12 cellular contexts compared by ENCODE assay signal in the genomic region with DNA sequence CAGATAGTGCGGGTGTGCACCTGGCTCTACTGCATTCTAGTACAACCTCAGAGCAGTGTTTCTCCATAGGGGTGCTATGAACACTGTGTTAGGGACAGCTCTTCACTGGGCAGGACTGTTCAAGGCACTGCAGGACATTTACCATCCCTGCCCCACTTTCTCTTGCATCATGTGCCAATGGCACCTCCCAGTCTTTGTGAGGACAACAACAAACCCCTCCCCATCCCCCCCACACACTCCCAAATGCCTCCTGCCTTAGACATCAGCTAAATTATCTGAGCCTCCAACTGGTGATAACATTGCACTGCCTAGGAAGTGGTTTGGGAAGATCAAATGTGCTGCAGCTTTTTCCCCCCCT.
DNase-seq lines count a peak whose midpoint lies in the region; ATAC-seq and TF ChIP-seq lines count a peak whose summit lies in the region.
"Had no signal": no experiment of that assay in that cellular context is flagged by ENCODE, and none has a peak within 500 bp of the region (broad histone marks: within the 10 kb centered on the region; RNA-seq: fewer than 3 reads in every experiment).

No MANE protein-coding gene starts in this region.

- peaks cover 51% of the 10 kb centered on the region for H3K4me1 Mint-ChIP-seq in endodermal cell
- H3K4me1 Mint-ChIP-seq in stimulated activated naive CD8-positive, alpha-beta T cell treated with anti-CD3 and anti-CD28 coated beads, Interleukin-15, amount 100 ng/mL, for 72 hours, result peaks cover 90% of the 10 kb centered on the region

- WGBS in endodermal cell (ENCODE audit: insufficient coverage in 1 of 2, insufficient read length in 1 of 2), 2 experiments, result 86 to 100% methylated on average over 1 of the region's 1 CpG

- H3K4me3 ChIP-seq in endodermal cell (ENCODE audit: low read length), result no peak overlapping the region
- H3K4me3 ChIP-seq: adrenal gland had no signal

- H3K4me1 ChIP-seq in endodermal cell (ENCODE audit: control insufficient read depth, insufficient read depth, low read length), result peaks cover 35% of the 10 kb centered on the region

- no peaks in the 10 kb centered on the region for H3K36me3 ChIP-seq in endodermal cell (ENCODE audit: control insufficient read depth, insufficient read depth, low read length)
- H3K36me3 ChIP-seq: adrenal gland had no signal

- ATAC-seq in Right ventricle myocardium inferior, result peak; percentile 23
- peak; percentile 40 for ATAC-seq in stimulated activated naive CD8-positive, alpha-beta T cell treated with anti-CD3 and anti-CD28 coated beads, Interleukin-15, amount 100 ng/mL, for 72 hours

- peak overlapping the region; percentile 5 for H3K27ac ChIP-seq in endodermal cell (ENCODE audit: low read depth, low read length)
- H3K27ac ChIP-seq: adrenal gland had no signal

- TF ChIP-seq CTCF in endodermal cell (conservative IDR thresholded peaks at IDR 0.05), result no peak

- peaks cover 3% of the 10 kb centered on the region for H3K36me3 Mint-ChIP-seq in endodermal cell (ENCODE audit: low read depth)

- no peaks in the 10 kb centered on the region for H3K27me3 ChIP-seq in endodermal cell (ENCODE audit: control insufficient read depth, insufficient read depth, low read length, poor library complexity, severe bottlenecking)
- H3K27me3 ChIP-seq: adrenal gland had no signal

- DNase-seq in Right ventricle myocardium inferior (ENCODE audit: missing footprints), result no peak
- no peak for DNase-seq in cardiac septum (ENCODE audit: low spot score)
- DNase-seq in LHCN-M2 (ENCODE audit: low read depth), result peak; percentile 38
- DNase-seq in endodermal cell, result no peak
- no peak for DNase-seq in stimulated activated naive CD8-positive, alpha-beta T cell treated with anti-CD3 and anti-CD28 coated beads, Interleukin-15, amount 100 ng/mL, for 72 hours
- DNase-seq in hepatic stellate cell (ENCODE audit: low spot score), result no peak
- no peak for DNase-seq in pons (ENCODE audit: low spot score)
- no peak for DNase-seq in stimulated activated CD4-positive, alpha-beta T cell treated with anti-CD3 and anti-CD28 coated beads, Interleukin-1b, Interleukin-23, amount 100 ng/mL, for 48 hours
- DNase-seq: NCI-H510A, T1000 had no signal

- H3K9me3 ChIP-seq in endodermal cell (ENCODE audit: control insufficient read depth, low read length), result no peaks in the 10 kb centered on the region
- H3K9me3 ChIP-seq: adrenal gland had no signal

- H3K9ac ChIP-seq in endodermal cell (ENCODE audit: extremely low read depth, low read length, poor library complexity, severe bottlenecking), result no peak overlapping the region

- intact Hi-C loops in Right ventricle myocardium inferior (cut with DNase I), result no loop called here
- intact Hi-C loops in cardiac septum (cut with DNase I), result no loop called here

- H3K4me3 Mint-ChIP-seq in endodermal cell, result no peak overlapping the region
- H3K4me3 Mint-ChIP-seq in stimulated activated naive CD8-positive, alpha-beta T cell treated with anti-CD3 and anti-CD28 coated beads, Interleukin-15, amount 100 ng/mL, for 72 hours, result no peak overlapping the region

- H3K27ac Mint-ChIP-seq in endodermal cell, result no peak overlapping the region
- no peak overlapping the region for H3K27ac Mint-ChIP-seq in stimulated activated naive CD8-positive, alpha-beta T cell treated with anti-CD3 and anti-CD28 coated beads, Interleukin-15, amount 100 ng/mL, for 72 hours
- H3K27ac Mint-ChIP-seq: progenitor cell of endocrine pancreas had no signal

- no peaks in the 10 kb centered on the region for H3K9me3 Mint-ChIP-seq in endodermal cell
- no peaks in the 10 kb centered on the region for H3K9me3 Mint-ChIP-seq in stimulated activated naive CD8-positive, alpha-beta T cell treated with anti-CD3 and anti-CD28 coated beads, Interleukin-15, amount 100 ng/mL, for 72 hours

- H3K27me3 Mint-ChIP-seq in endodermal cell (ENCODE audit: insufficient read depth), result peaks cover 6% of the 10 kb centered on the region
- H3K27me3 Mint-ChIP-seq in stimulated activated naive CD8-positive, alpha-beta T cell treated with anti-CD3 and anti-CD28 coated beads, Interleukin-15, amount 100 ng/mL, for 72 hours, result no peaks in the 10 kb centered on the region
- H3K27me3 Mint-ChIP-seq: progenitor cell of endocrine pancreas had no signal
